Comparison of ENCODE assay signal across 18 cellular contexts in genomic region chr1:35603468-35603867, GRCh38. TPM values are rescaled to one million over a fixed set of nuclear protein-coding genes. Genes with fewer than 3 reads are reported as not detected.
DNase-seq lines count a peak whose midpoint lies in the region; ATAC-seq and TF ChIP-seq lines count a peak whose summit lies in the region.
"Had no signal": no experiment of that assay in that cellular context is flagged by ENCODE, and none has a peak within 500 bp of the region (broad histone marks: within the 10 kb centered on the region; RNA-seq: fewer than 3 reads in every experiment).

No MANE protein-coding gene starts in this region.

- H3K27ac ChIP-seq in H9 (ENCODE audit: insufficient read length, low read depth, low read length) (no peak overlapping the region), sigmoid colon (no peak overlapping the region)
- H3K27ac ChIP-seq: A549, Peyer's patch had no signal

- TF ChIP-seq CTCF in H9 (conservative IDR thresholded peaks at IDR 0.05) (no peak), choroid plexus epithelial cell (conservative IDR thresholded peaks at IDR 0.05; ENCODE audit: low read depth, low read length) (no peak), sigmoid colon (IDR thresholded peaks at IDR 0.05) (no peak)

- H2BK20ac ChIP-seq in H9 (ENCODE audit: low read depth, low read length, poor library complexity, severe bottlenecking), result no peak overlapping the region

- no peak overlapping the region for H2BK15ac ChIP-seq in H9 (ENCODE audit: low read depth, low read length)

- H4K91ac ChIP-seq in H9 (ENCODE audit: insufficient read length, low read depth, low read length), result no peak overlapping the region

- no peaks in the 10 kb centered on the region for H3K79me2 ChIP-seq in H9 (ENCODE audit: insufficient read depth, low read length)

- H3K56ac ChIP-seq in H9 (ENCODE audit: insufficient read length, low read depth, low read length), result no peak overlapping the region

- no peak overlapping the region for H2BK120ac ChIP-seq in H9 (ENCODE audit: low read depth, low read length, poor library complexity, severe bottlenecking)

- no peaks in the 10 kb centered on the region for H4K20me1 ChIP-seq in H9 (ENCODE audit: control insufficient read depth, insufficient read depth, insufficient read length)

- peaks cover 0 to 85% (median 23%) of the 10 kb centered on the region in 4 donors for H3K36me3 ChIP-seq in sigmoid colon

- WGBS in H9 (ENCODE audit: extremely low coverage, insufficient read length, low lambda C conversion rate), result no CpG with 5 or more reads among the region's 3 CpGs
- WGBS in sigmoid colon, 2 donors, result 55 to 70% methylated on average over 3 of the region's 3 CpGs

- no peaks in the 10 kb centered on the region for H3K23me2 ChIP-seq in H9 (ENCODE audit: insufficient read length, low read depth, low read length, poor library complexity, severe bottlenecking)

- no peak overlapping the region for H3T11ph ChIP-seq in H9 (ENCODE audit: low read length)

- H2BK5ac ChIP-seq in H9 (ENCODE audit: insufficient read length, low read length), result no peak overlapping the region

- H3K9me3 Mint-ChIP-seq in H9, result no peaks in the 10 kb centered on the region
- no peaks in the 10 kb centered on the region for H3K9me3 Mint-ChIP-seq in stimulated activated naive B cell treated with anti-CD40 and anti-IgM and Interleukin-4, amounts not matched to agents 10 μg/mL and 1 μg/mL and 100 μg/mL, for 72 hours
- H3K9me3 Mint-ChIP-seq: CD4-positive, CD25-positive, alpha-beta regulatory T cell had no signal

- peak overlapping the region in 2 of 3 experiments; percentile 25 to 64; a peak in 2 of 7 replicates for H3K27ac Mint-ChIP-seq in H9
- H3K27ac Mint-ChIP-seq in stimulated activated naive B cell treated with anti-CD40 and anti-IgM and Interleukin-4, amounts not matched to agents 10 μg/mL and 1 μg/mL and 100 μg/mL, for 72 hours, result peak overlapping the region; percentile 37

- H3K9ac ChIP-seq in H9 (ENCODE audit: extremely low read depth, insufficient read length, low read length), result no peak overlapping the region

- TF ChIP-seq EP300 in sigmoid colon (IDR thresholded peaks at IDR 0.05), result no peak

- H3K4me3 Mint-ChIP-seq in H9, result no peak overlapping the region
- H3K4me3 Mint-ChIP-seq in stimulated activated naive B cell treated with anti-CD40 and anti-IgM and Interleukin-4, amounts not matched to agents 10 μg/mL and 1 μg/mL and 100 μg/mL, for 72 hours, result no peak overlapping the region
- H3K4me3 Mint-ChIP-seq: CD4-positive, CD25-positive, alpha-beta regulatory T cell had no signal

- H3K4me1 ChIP-seq in H9 (ENCODE audit: insufficient read depth, low read length) (no peaks in the 10 kb centered on the region), sigmoid colon (no peaks in the 10 kb centered on the region)
- H3K4me1 ChIP-seq: A549, Peyer's patch had no signal

- H4K8ac ChIP-seq in H9 (replicated peaks; ENCODE audit: insufficient read length, low read depth, low read length), result no peak overlapping the region

- H3K18ac ChIP-seq in H9 (ENCODE audit: insufficient read length, low read depth, low read length), result no peak overlapping the region

- H3K27me3 ChIP-seq in H9 (ENCODE audit: insufficient read depth, low read length) (no peaks in the 10 kb centered on the region), sigmoid colon (no peaks in the 10 kb centered on the region)
- H3K27me3 ChIP-seq: Peyer's patch had no signal

- H3K4me3 ChIP-seq in choroid plexus epithelial cell (ENCODE audit: low read depth, low read length) (no peak overlapping the region), sigmoid colon (no peak overlapping the region)
- H3K4me3 ChIP-seq: A549, Peyer's patch had no signal

- ATAC-seq in stimulated activated naive B cell treated with anti-CD40 and anti-IgM and Interleukin-4, amounts not matched to agents 10 μg/mL and 1 μg/mL and 100 μg/mL, for 72 hours (replicated peaks), result no peak
- ATAC-seq in left cardiac atrium, result no peak
- ATAC-seq in GM19467 (IDR thresholded peaks at IDR 0.05; ENCODE audit: unreplicated experiment), result no peak
- ATAC-seq: A549 had no signal

- no peaks in the 10 kb centered on the region for H3K9me3 ChIP-seq in H9 (ENCODE audit: control insufficient read depth, low read depth, low read length)
- H3K9me3 ChIP-seq in sigmoid colon, result no peaks in the 10 kb centered on the region
- H3K9me3 ChIP-seq: A549, Peyer's patch had no signal

- no peak overlapping the region for H4K5ac ChIP-seq in H9 (ENCODE audit: insufficient read length, low read depth, low read length)

- H3K4me1 Mint-ChIP-seq in H9, result peaks cover 0 to 10% of the 10 kb centered on the region in 2 experiments; a peak in 2 of 4 replicates
- H3K4me1 Mint-ChIP-seq in stimulated activated naive B cell treated with anti-CD40 and anti-IgM and Interleukin-4, amounts not matched to agents 10 μg/mL and 1 μg/mL and 100 μg/mL, for 72 hours, result no peaks in the 10 kb centered on the region

- DNase-seq in H9 (no peak), choroid plexus epithelial cell (ENCODE audit: low read depth) (peak; percentile 13), islet precursor cell (peak; percentile 89), left cardiac atrium (no peak), AG20443 (ENCODE audit: low spot score) (no peak), sigmoid colon (no peak)
- DNase-seq in stimulated activated naive B cell treated with anti-CD40 and anti-IgM and Interleukin-4, amounts not matched to agents 10 μg/mL and 1 μg/mL and 100 μg/mL, for 72 hours, result no peak
- DNase-seq: AML-193; CD4-positive, CD25-positive, alpha-beta regulatory T cell; MM.1S; NCI-H1105; NCI-H1694 treated with DMSO at 0.1 percent for 48 hours; NCI-H446; NCI-H774; Peyer's patch; SHP77 had no signal

- H3K79me1 ChIP-seq in H9 (ENCODE audit: insufficient read depth, low read depth, low read length, poor library complexity, severe bottlenecking), result no peaks in the 10 kb centered on the region

- H2BK12ac ChIP-seq in H9 (ENCODE audit: insufficient read length, low read depth, low read length), result no peak overlapping the region

- H3K23ac ChIP-seq in H9 (ENCODE audit: insufficient read length, low read depth, low read length), result no peak overlapping the region

- no peak for TF ChIP-seq POLR2A in sigmoid colon (IDR thresholded peaks at IDR 0.05)

- no peak overlapping the region for H3K4ac ChIP-seq in H9 (ENCODE audit: low read depth, low read length)

- intact Hi-C loops in left cardiac atrium (cut with DNase I), result no loop called here
- intact Hi-C loops in sigmoid colon (cut with DNase I), result no loop called here

- peaks cover 23 to 65% (median 50%) of the 10 kb centered on the region in 3 experiments for H3K36me3 Mint-ChIP-seq in H9 (ENCODE audit: insufficient read depth in 1 of 3, low read depth in 3 of 3)
- H3K36me3 Mint-ChIP-seq in stimulated activated naive B cell treated with anti-CD40 and anti-IgM and Interleukin-4, amounts not matched to agents 10 μg/mL and 1 μg/mL and 100 μg/mL, for 72 hours, result peaks cover 39 to 63% of the 10 kb centered on the region in 2 donors

- no peak overlapping the region for H3K14ac ChIP-seq in H9 (ENCODE audit: insufficient read depth, low read length)

- no peak overlapping the region for H2AK5ac ChIP-seq in H9 (ENCODE audit: insufficient read length, low read length)

- no peak overlapping the region for H2AFZ ChIP-seq in H9 (ENCODE audit: low read length)

- no peak overlapping the region for H3K4me2 ChIP-seq in H9 (ENCODE audit: insufficient read depth, insufficient read length, low read length)
- H3K4me2 ChIP-seq: A549 had no signal

- no peaks in the 10 kb centered on the region for H3K27me3 Mint-ChIP-seq in H9 (ENCODE audit: low read depth)
- no peaks in the 10 kb centered on the region for H3K27me3 Mint-ChIP-seq in stimulated activated naive B cell treated with anti-CD40 and anti-IgM and Interleukin-4, amounts not matched to agents 10 μg/mL and 1 μg/mL and 100 μg/mL, for 72 hours
- H3K27me3 Mint-ChIP-seq: CD4-positive, CD25-positive, alpha-beta regulatory T cell had no signal

RNA-seq across cellular contexts. Expression of gene TFAP2E, which starts 30.4 kb away (rescaled TPM):
- 0.70 and 0.75 TPM in 2 replicates for total RNA-seq in H9 (2021)
- total RNA-seq in left cardiac atrium, result under 1 TPM; 0.32 to 0.47 TPM
- 1 to 10 TPM in 1 of 4 donors, under 1 TPM in 3; 0.27 to 1.2 (median 0.46) TPM for total RNA-seq in sigmoid colon
- 1 to 10 TPM in 1 of 3 donors, not detected in 2; 1.2 TPM for polyA plus RNA-seq in sigmoid colon

RNA-seq across cellular contexts. Expression of gene PSMB2, which starts 37.9 kb away (rescaled TPM):
- total RNA-seq in H9 (2021) (86.0 and 93.1 TPM in 2 replicates), left cardiac atrium (10 to 100 TPM; 35.0 to 36.4 TPM), sigmoid colon (10 to 100 TPM; 29.3 to 34.2 (median 31.0) TPM)
- polyA plus RNA-seq in sigmoid colon, result 10 to 100 TPM; 29.4 to 66.5 (median 37.2) TPM

RNA-seq across cellular contexts. Expression of gene NCDN, which starts 45.9 kb away (rescaled TPM):
- total RNA-seq in H9 (2021), result 44.2 and 48.4 TPM in 2 replicates
- total RNA-seq in left cardiac atrium, result 10 to 100 TPM; 23.4 TPM
- total RNA-seq in sigmoid colon, result 10 to 100 TPM; 11.7 to 26.3 (median 14.3) TPM
- 10 to 100 TPM in 1 of 3 donors, 1 to 10 TPM in 2; 3.6 to 14.3 (median 4.2) TPM for polyA plus RNA-seq in sigmoid colon

RNA-seq across cellular contexts. Expression of gene KIAA0319L, which starts 46.3 kb away (rescaled TPM):
- 44.2 and 46.4 TPM in 2 replicates for total RNA-seq in H9 (2021)
- total RNA-seq in left cardiac atrium, result 10 to 100 TPM; 50.2 to 56.6 TPM
- total RNA-seq in sigmoid colon, result 10 to 100 TPM; 24.8 to 50.4 (median 34.8) TPM
- 10 to 100 TPM in 2 of 3 donors, 1 to 10 TPM in 1; 8.3 to 36.9 (median 10.2) TPM for polyA plus RNA-seq in sigmoid colon

Comparison
In these comparisons a context has a peak if more than half of its experiments do, and no peak if none do; other contexts are left out.
1. DNase-seq: peak in choroid plexus epithelial cell (single experiment) and islet precursor cell (single experiment); none in H9 (single experiment), stimulated activated naive B cell treated with anti-CD40 and anti-IgM and Interleukin-4, amounts not matched to agents 10 μg/mL and 1 μg/mL and 100 μg/mL, for 72 hours (single experiment), left cardiac atrium (single experiment), AG20443 (single experiment) and sigmoid colon (single experiment).